In the genomic region with DNA sequence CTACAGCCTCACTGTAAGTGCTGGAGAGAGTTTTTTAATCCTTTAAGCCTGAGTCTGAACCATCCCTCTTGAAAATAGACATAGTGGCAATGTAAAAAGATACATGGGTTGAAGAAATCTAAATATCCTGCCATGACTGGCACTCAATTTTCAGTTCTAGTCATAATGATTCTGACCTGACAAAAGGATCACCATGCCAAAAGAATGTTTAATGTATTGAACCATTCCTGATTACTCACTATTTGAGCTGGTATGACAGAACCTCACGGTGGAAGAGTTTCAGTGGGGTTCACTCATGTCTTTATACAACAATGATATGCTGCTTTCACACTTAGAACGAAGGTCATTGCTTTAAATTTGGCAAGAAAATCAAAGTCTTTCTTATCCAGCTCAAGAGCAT, we compare ENCODE assay signal across 11 cellular contexts.
DNase-seq lines count a peak whose midpoint lies in the region; ATAC-seq and TF ChIP-seq lines count a peak whose summit lies in the region.
"Had no signal": no experiment of that assay in that cellular context is flagged by ENCODE, and none has a peak within 500 bp of the region (broad histone marks: within the 10 kb centered on the region; RNA-seq: fewer than 3 reads in every experiment).

No MANE protein-coding gene starts in this region.

- peaks cover 47% of the 10 kb centered on the region for H3K36me3 Mint-ChIP-seq in activated T-cell treated with anti-CD3 and anti-CD28 coated beads, Interleukin-2, amount 50 U/mL, for 24 hours (ENCODE audit: low read depth)
- peaks cover 11% of the 10 kb centered on the region for H3K36me3 Mint-ChIP-seq in T-helper 1 cell treated with Interleukin-12 subunit alpha and Interleukin-12 subunit beta and Interleukin-4 antibody, amounts not matched to agents 30 μg/mL and 1 μg/mL, for 36 hours (ENCODE audit: low read depth)

- no peaks in the 10 kb centered on the region for H3K9me3 Mint-ChIP-seq in activated T-cell treated with anti-CD3 and anti-CD28 coated beads, Interleukin-2, amount 50 U/mL, for 24 hours
- H3K9me3 Mint-ChIP-seq in T-helper 1 cell treated with Interleukin-12 subunit alpha and Interleukin-12 subunit beta and Interleukin-4 antibody, amounts not matched to agents 30 μg/mL and 1 μg/mL, for 36 hours: no peaks in the 10 kb centered on the region
- no peaks in the 10 kb centered on the region for H3K9me3 Mint-ChIP-seq in stimulated activated naive CD8-positive, alpha-beta T cell treated with anti-CD3 and anti-CD28 coated beads, Interleukin-15, amount 100 ng/mL, for 72 hours
- H3K9me3 Mint-ChIP-seq: dendritic cell treated with granulocyte-macrophage colony-stimulating factor and Interleukin-4, amounts not matched to agents 40 ng/mL and 50 ng/mL, for 4 days had no signal

- peaks cover 9% of the 10 kb centered on the region for H3K79me2 ChIP-seq in fibroblast of lung (ENCODE audit: control insufficient read depth, insufficient read depth, low read length)

- peak overlapping the region; percentile 27 for H3K27ac ChIP-seq in fibroblast of lung (ENCODE audit: insufficient read depth, low read length)

- no peak overlapping the region for H3K4me3 ChIP-seq in fibroblast of lung (replicated peaks in 1 of 4; ENCODE audit: control extremely low read depth in 1 of 4, insufficient read depth in 1 of 4, low read depth in 3 of 4, low read length in 4 of 4)

- peaks cover 6% of the 10 kb centered on the region for H3K4me1 ChIP-seq in fibroblast of lung (ENCODE audit: control insufficient read depth, extremely low read depth, insufficient read depth, low read length)

- H3K4me1 Mint-ChIP-seq in activated T-cell treated with anti-CD3 and anti-CD28 coated beads, Interleukin-2, amount 50 U/mL, for 24 hours (ENCODE audit: low read depth): peaks cover 97% of the 10 kb centered on the region
- H3K4me1 Mint-ChIP-seq in T-helper 1 cell treated with Interleukin-12 subunit alpha and Interleukin-12 subunit beta and Interleukin-4 antibody, amounts not matched to agents 30 μg/mL and 1 μg/mL, for 36 hours (ENCODE audit: low read depth): peaks cover 84% of the 10 kb centered on the region
- peaks cover 100% of the 10 kb centered on the region for H3K4me1 Mint-ChIP-seq in stimulated activated naive CD8-positive, alpha-beta T cell treated with anti-CD3 and anti-CD28 coated beads, Interleukin-15, amount 100 ng/mL, for 72 hours

- no peaks in the 10 kb centered on the region for H3K9me3 ChIP-seq in fibroblast of lung (ENCODE audit: control insufficient read depth, insufficient read depth, low read depth, low read length)

- H3K27ac Mint-ChIP-seq in activated T-cell treated with anti-CD3 and anti-CD28 coated beads, Interleukin-2, amount 50 U/mL, for 24 hours: peak overlapping the region; percentile 98
- H3K27ac Mint-ChIP-seq in T-helper 1 cell treated with Interleukin-12 subunit alpha and Interleukin-12 subunit beta and Interleukin-4 antibody, amounts not matched to agents 30 μg/mL and 1 μg/mL, for 36 hours: peak overlapping the region; percentile 80
- H3K27ac Mint-ChIP-seq in stimulated activated naive CD8-positive, alpha-beta T cell treated with anti-CD3 and anti-CD28 coated beads, Interleukin-15, amount 100 ng/mL, for 72 hours: peak overlapping the region in 1 of 2 donors; percentile 87
- H3K27ac Mint-ChIP-seq: dendritic cell treated with granulocyte-macrophage colony-stimulating factor and Interleukin-4, amounts not matched to agents 40 ng/mL and 50 ng/mL, for 4 days had no signal

- no peak overlapping the region for H3K4me2 ChIP-seq in fibroblast of lung (ENCODE audit: extremely low read depth, insufficient read depth, low read length)

- H3K9ac ChIP-seq in fibroblast of lung (ENCODE audit: insufficient read depth, low read length): no peak overlapping the region

- no peak overlapping the region for H2AFZ ChIP-seq in fibroblast of lung (ENCODE audit: low read length)

- H4K20me1 ChIP-seq in fibroblast of lung (ENCODE audit: control insufficient read depth, extremely low read depth, insufficient read depth, low read length): no peaks in the 10 kb centered on the region

- H3K4me3 Mint-ChIP-seq in activated T-cell treated with anti-CD3 and anti-CD28 coated beads, Interleukin-2, amount 50 U/mL, for 24 hours: peak overlapping the region; percentile 69
- peak overlapping the region; percentile 10 for H3K4me3 Mint-ChIP-seq in T-helper 1 cell treated with Interleukin-12 subunit alpha and Interleukin-12 subunit beta and Interleukin-4 antibody, amounts not matched to agents 30 μg/mL and 1 μg/mL, for 36 hours
- H3K4me3 Mint-ChIP-seq in stimulated activated naive CD8-positive, alpha-beta T cell treated with anti-CD3 and anti-CD28 coated beads, Interleukin-15, amount 100 ng/mL, for 72 hours: peak overlapping the region; percentile 57 to 68
- H3K4me3 Mint-ChIP-seq: dendritic cell treated with granulocyte-macrophage colony-stimulating factor and Interleukin-4, amounts not matched to agents 40 ng/mL and 50 ng/mL, for 4 days had no signal

- peak; percentile 59 for ATAC-seq in stimulated activated naive CD8-positive, alpha-beta T cell treated with anti-CD3 and anti-CD28 coated beads, Interleukin-15, amount 100 ng/mL, for 72 hours
- no peak for ATAC-seq in HG03196 (IDR thresholded peaks at IDR 0.05; ENCODE audit: unreplicated experiment)

- no peaks in the 10 kb centered on the region for H3K27me3 Mint-ChIP-seq in activated T-cell treated with anti-CD3 and anti-CD28 coated beads, Interleukin-2, amount 50 U/mL, for 24 hours
- no peaks in the 10 kb centered on the region for H3K27me3 Mint-ChIP-seq in T-helper 1 cell treated with Interleukin-12 subunit alpha and Interleukin-12 subunit beta and Interleukin-4 antibody, amounts not matched to agents 30 μg/mL and 1 μg/mL, for 36 hours (ENCODE audit: low read depth)
- H3K27me3 Mint-ChIP-seq in stimulated activated naive CD8-positive, alpha-beta T cell treated with anti-CD3 and anti-CD28 coated beads, Interleukin-15, amount 100 ng/mL, for 72 hours: no peaks in the 10 kb centered on the region

- H3K36me3 ChIP-seq in fibroblast of lung (ENCODE audit: control insufficient read depth, insufficient read depth, low read length): no peaks in the 10 kb centered on the region

- DNase-seq in activated T-cell treated with anti-CD3 and anti-CD28 coated beads, Interleukin-2, amount 50 U/mL, for 24 hours: no peak
- DNase-seq in activated T-cell treated with anti-CD3 and anti-CD28 coated beads, Interleukin-2, amount 50 U/mL, for 48 hours: no peak
- no peak for DNase-seq in fibroblast of lung (ENCODE audit: low read depth in 2 of 2)
- DNase-seq in stimulated activated naive CD8-positive, alpha-beta T cell treated with anti-CD3 and anti-CD28 coated beads, Interleukin-15, amount 100 ng/mL, for 72 hours: no peak
- DNase-seq in NCI-H1417 treated with DMSO at 0.1 percent for 48 hours (lab: John Stamatoyannopoulos, UW): no peak
- DNase-seq in hippocampal formation (lab: John Stamatoyannopoulos, UW): no peak
- DNase-seq: GDM1, NCI-H526 treated with DMSO at 0.1 percent for 48 hours had no signal

- no peaks in the 10 kb centered on the region for H3K27me3 ChIP-seq in fibroblast of lung (ENCODE audit: control insufficient read depth, insufficient read depth, low read length)

- TF ChIP-seq CTCF in fibroblast of lung (conservative IDR thresholded peaks at IDR 0.05 in 1 of 2, IDR thresholded peaks at IDR 0.05 in 1 of 2; ENCODE audit: low read depth in 1 of 2, low read length in 2 of 2): no peak

Comparison
In these comparisons a context has a peak if more than half of its experiments do, and no peak if none do; other contexts are left out.
1. H3K4me3 Mint-ChIP-seq: peak in every context shown above with its lines; median percentile 69 in activated T-cell treated with anti-CD3 and anti-CD28 coated beads, Interleukin-2, amount 50 U/mL, for 24 hours; 62 in stimulated activated naive CD8-positive, alpha-beta T cell treated with anti-CD3 and anti-CD28 coated beads, Interleukin-15, amount 100 ng/mL, for 72 hours; 10 in T-helper 1 cell treated with Interleukin-12 subunit alpha and Interleukin-12 subunit beta and Interleukin-4 antibody, amounts not matched to agents 30 μg/mL and 1 μg/mL, for 36 hours.